In genomic region chr19:17865364-17866311, GRCh38 we compare ENCODE assay signal across 8 cellular contexts. TPM values are rescaled to one million over a fixed set of nuclear protein-coding genes. Genes with fewer than 3 reads are reported as not detected.
DNase-seq lines count a peak whose midpoint lies in the region; ATAC-seq and FAIRE-seq lines count a peak whose summit lies in the region.
"Had no signal": no experiment of that assay in that cellular context is flagged by ENCODE, and none has a peak within 500 bp of the region (broad histone marks: within the 10 kb centered on the region; RNA-seq: fewer than 3 reads in every experiment).

No MANE protein-coding gene starts in this region.

- H3K4me1 Mint-ChIP-seq in activated T-helper 2 cell treated with anti-CD3 and anti-CD28 coated beads, Interferon-gamma antibody, Interleukin-2, Interleukin-4, amounts not matched to agents 10 μg/mL and 5 μg/mL and 100 μg/mL, durations not matched to agents 14 hours and 24 hours and 36 hours (ENCODE audit: low read depth), result peaks cover 9% of the 10 kb centered on the region
- H3K4me1 Mint-ChIP-seq in natural killer cell treated with Interleukin-12 subunit alpha and Interleukin-12 subunit beta and Interleukin-15 and Interleukin-18, amount 100 ng/mL, for 72 hours (ENCODE audit: low read depth in 2 of 2), result peaks cover 9 to 12% of the 10 kb centered on the region in 2 donors

- peak overlapping the region; percentile 42 for H3K27ac Mint-ChIP-seq in activated T-helper 2 cell treated with anti-CD3 and anti-CD28 coated beads, Interferon-gamma antibody, Interleukin-2, Interleukin-4, amounts not matched to agents 10 μg/mL and 5 μg/mL and 100 μg/mL, durations not matched to agents 14 hours and 24 hours and 36 hours
- peak overlapping the region in 1 of 2 donors; percentile 28 for H3K27ac Mint-ChIP-seq in natural killer cell treated with Interleukin-12 subunit alpha and Interleukin-12 subunit beta and Interleukin-15 and Interleukin-18, amount 100 ng/mL, for 72 hours

- H3K4me3 Mint-ChIP-seq in activated T-helper 2 cell treated with anti-CD3 and anti-CD28 coated beads, Interferon-gamma antibody, Interleukin-2, Interleukin-4, amounts not matched to agents 10 μg/mL and 5 μg/mL and 100 μg/mL, durations not matched to agents 14 hours and 24 hours and 36 hours (ENCODE audit: low read depth), result no peak overlapping the region
- peak overlapping the region; percentile 10 for H3K4me3 Mint-ChIP-seq in natural killer cell treated with Interleukin-12 subunit alpha and Interleukin-12 subunit beta and Interleukin-15 and Interleukin-18, amount 100 ng/mL, for 72 hours

- no peaks in the 10 kb centered on the region for H3K9me3 Mint-ChIP-seq in activated T-helper 2 cell treated with anti-CD3 and anti-CD28 coated beads, Interferon-gamma antibody, Interleukin-2, Interleukin-4, amounts not matched to agents 10 μg/mL and 5 μg/mL and 100 μg/mL, durations not matched to agents 14 hours and 24 hours and 36 hours
- H3K9me3 Mint-ChIP-seq in natural killer cell treated with Interleukin-12 subunit alpha and Interleukin-12 subunit beta and Interleukin-15 and Interleukin-18, amount 100 ng/mL, for 72 hours, result no peaks in the 10 kb centered on the region

- DNase-seq in KBM-7, result peak; percentile 54
- DNase-seq in activated T-helper 2 cell treated with anti-CD3 and anti-CD28 coated beads, Interferon-gamma antibody, Interleukin-2, Interleukin-4, amounts not matched to agents 10 μg/mL and 5 μg/mL and 100 μg/mL, durations not matched to agents 14 hours and 24 hours and 36 hours (ENCODE audit: low spot score), result no peak
- no peak for DNase-seq in natural killer cell treated with Interleukin-12 subunit alpha and Interleukin-12 subunit beta and Interleukin-15 and Interleukin-18, amount 100 ng/mL, for 72 hours (ENCODE audit: low spot score)
- DNase-seq in NOMO-1 treated with dmso at 0.1 percent for 144 hours (lab: John Stamatoyannopoulos, UW; ENCODE audit: unreplicated experiment), result no peak
- DNase-seq in GM19238 (ENCODE audit: insufficient read length, low spot score), result no peak
- no peak for DNase-seq in AML-193 (lab: John Stamatoyannopoulos, UW)
- DNase-seq: NCI-H2029 had no signal

- FAIRE-seq in G401.6 (lab: Jason Lieb, UNC), result peak; percentile 93

- peak; percentile 21 to 27 for ATAC-seq in natural killer cell treated with Interleukin-12 subunit alpha and Interleukin-12 subunit beta and Interleukin-15 and Interleukin-18, amount 100 ng/mL, for 72 hours

- no peaks in the 10 kb centered on the region for H3K27me3 Mint-ChIP-seq in activated T-helper 2 cell treated with anti-CD3 and anti-CD28 coated beads, Interferon-gamma antibody, Interleukin-2, Interleukin-4, amounts not matched to agents 10 μg/mL and 5 μg/mL and 100 μg/mL, durations not matched to agents 14 hours and 24 hours and 36 hours (ENCODE audit: low read depth)
- H3K27me3 Mint-ChIP-seq in natural killer cell treated with Interleukin-12 subunit alpha and Interleukin-12 subunit beta and Interleukin-15 and Interleukin-18, amount 100 ng/mL, for 72 hours, result no peaks in the 10 kb centered on the region

- peaks cover 50% of the 10 kb centered on the region for H3K36me3 Mint-ChIP-seq in activated T-helper 2 cell treated with anti-CD3 and anti-CD28 coated beads, Interferon-gamma antibody, Interleukin-2, Interleukin-4, amounts not matched to agents 10 μg/mL and 5 μg/mL and 100 μg/mL, durations not matched to agents 14 hours and 24 hours and 36 hours (ENCODE audit: low read depth)
- peaks cover 2% of the 10 kb centered on the region for H3K36me3 Mint-ChIP-seq in natural killer cell treated with Interleukin-12 subunit alpha and Interleukin-12 subunit beta and Interleukin-15 and Interleukin-18, amount 100 ng/mL, for 72 hours

- in situ Hi-C loops in KBM-7 (cut with MboI; ENCODE audit: low pct_unique_long_range_greater_than_20kb, low sequenced_read_pairs), result no loop called here

- intact Hi-C loops in activated T-helper 2 cell treated with anti-CD3 and anti-CD28 coated beads, Interferon-gamma antibody, Interleukin-2, Interleukin-4, amounts not matched to agents 10 μg/mL and 5 μg/mL and 100 μg/mL, durations not matched to agents 14 hours and 24 hours and 36 hours (cut with micrococcal nuclease), result no loop called here

RNA-seq across cellular contexts. Expression of gene RPL18A, which starts 5.9 kb away (rescaled TPM):
- total RNA-seq in activated T-helper 2 cell treated with anti-CD3 and anti-CD28 coated beads, Interferon-gamma antibody, Interleukin-2, Interleukin-4, amounts not matched to agents 10 μg/mL and 5 μg/mL and 100 μg/mL, durations not matched to agents 14 hours and 24 hours and 36 hours, result 2,784 and 2,842 TPM in 2 replicates
- 1,000 to 10,000 TPM; 1,379 to 1,604 TPM for total RNA-seq in natural killer cell treated with Interleukin-12 subunit alpha and Interleukin-12 subunit beta and Interleukin-15 and Interleukin-18, amount 100 ng/mL, for 72 hours

RNA-seq across cellular contexts. Expression of gene SLC5A5, which starts 6.1 kb away (rescaled TPM):
- total RNA-seq in activated T-helper 2 cell treated with anti-CD3 and anti-CD28 coated beads, Interferon-gamma antibody, Interleukin-2, Interleukin-4, amounts not matched to agents 10 μg/mL and 5 μg/mL and 100 μg/mL, durations not matched to agents 14 hours and 24 hours and 36 hours, result 0.69 and 0.75 TPM in 2 replicates
- under 1 TPM; 0.57 to 0.89 TPM for total RNA-seq in natural killer cell treated with Interleukin-12 subunit alpha and Interleukin-12 subunit beta and Interleukin-15 and Interleukin-18, amount 100 ng/mL, for 72 hours

RNA-seq across cellular contexts. Expression of gene JAK3, which starts 17.9 kb away (rescaled TPM):
- total RNA-seq in activated T-helper 2 cell treated with anti-CD3 and anti-CD28 coated beads, Interferon-gamma antibody, Interleukin-2, Interleukin-4, amounts not matched to agents 10 μg/mL and 5 μg/mL and 100 μg/mL, durations not matched to agents 14 hours and 24 hours and 36 hours, result 212 and 221 TPM in 2 replicates
- 100 to 1,000 TPM; 184 to 195 TPM for total RNA-seq in natural killer cell treated with Interleukin-12 subunit alpha and Interleukin-12 subunit beta and Interleukin-15 and Interleukin-18, amount 100 ng/mL, for 72 hours

RNA-seq across cellular contexts. Expression of gene INSL3, which starts 44.3 kb away (rescaled TPM):
- total RNA-seq in activated T-helper 2 cell treated with anti-CD3 and anti-CD28 coated beads, Interferon-gamma antibody, Interleukin-2, Interleukin-4, amounts not matched to agents 10 μg/mL and 5 μg/mL and 100 μg/mL, durations not matched to agents 14 hours and 24 hours and 36 hours, result 6.2 and 6.9 TPM in 2 replicates
- 10 to 100 TPM in 1 of 2 donors, 1 to 10 TPM in 1; 9.1 to 12.0 TPM for total RNA-seq in natural killer cell treated with Interleukin-12 subunit alpha and Interleukin-12 subunit beta and Interleukin-15 and Interleukin-18, amount 100 ng/mL, for 72 hours
